Comparison of ENCODE assay signal across 9 cellular contexts in genomic region chr12:120688527-120689071, GRCh38. TPM values are rescaled to one million over a fixed set of nuclear protein-coding genes. Genes with fewer than 3 reads are reported as not detected.
DNase-seq lines count a peak whose midpoint lies in the region; ATAC-seq, FAIRE-seq and TF ChIP-seq lines count a peak whose summit lies in the region.
"Had no signal": no experiment of that assay in that cellular context is flagged by ENCODE, and none has a peak within 500 bp of the region (broad histone marks: within the 10 kb centered on the region; RNA-seq: fewer than 3 reads in every experiment).

No MANE protein-coding gene starts in this region.

- POLR2A ChIA-PET in HepG2 (lab: Yijun Ruan, JAX) = no interaction called here

- no peak for FAIRE-seq in HepG2 (lab: Jason Lieb, UNC)

- H3K27ac ChIP-seq in adrenal gland (peak overlapping the region in 3 of 5 donors; percentile 82 to 94 (median 93)), HepG2 (ENCODE audit: extremely low read length, insufficient read depth, low read length) (peak overlapping the region; percentile 94), tibial nerve (peak overlapping the region in 3 of 4 donors; percentile 88 to 95 (median 93))

- DNase-seq in CD1c-positive myeloid dendritic cell (ENCODE audit: extremely low spot score) (peak; percentile 63), KBM-7 (peak; percentile 56), adrenal gland (peak in 3 of 7 donors; percentile 53 to 60 (median 54)), HepG2 (ENCODE audit: low spot score) (no peak), tibial nerve (ENCODE audit: low spot score in 2 of 2) (no peak), GM13977 (ENCODE audit: low spot score) (no peak)
- DNase-seq in stimulated activated CD4-positive, alpha-beta T cell treated with anti-CD3 and anti-CD28 coated beads, Interleukin-2, amount 100 ng/mL, for 24 hours = no peak

- in situ Hi-C loops in KBM-7 (cut with MboI; ENCODE audit: low pct_unique_long_range_greater_than_20kb, low sequenced_read_pairs) (no loop called here), HepG2 (cut with HindIII; ENCODE audit: extremely low pct_ligation_motif_present, low pct_unique_long_range_greater_than_20kb) (no loop called here), GM13977 (cut with MboI; ENCODE audit: low pct_unique_long_range_greater_than_20kb, low sequenced_read_pairs, unreplicated experiment) (no loop called here)

- H3K9me3 ChIP-seq in adrenal gland (replicated peaks in 1 of 3) (no peaks in the 10 kb centered on the region), HepG2 (ENCODE audit: low read length) (no peaks in the 10 kb centered on the region), tibial nerve (no peaks in the 10 kb centered on the region)

- no TSS peak for BruUV-seq in HepG2 (replicated peaks; lab: Mats Ljungman, UMichigan)

- peaks cover 50 to 68% of the 10 kb centered on the region in 2 donors for H3K4me1 ChIP-seq in adrenal gland (replicated peaks in 1 of 2)
- peaks cover 68% of the 10 kb centered on the region for H3K4me1 ChIP-seq in HepG2 (ENCODE audit: insufficient read depth, low read length)
- peaks cover 0 to 54% (median 40%) of the 10 kb centered on the region in 4 donors for H3K4me1 ChIP-seq in tibial nerve

- H4K20me1 ChIP-seq in HepG2 (ENCODE audit: insufficient read depth, low read length) = peaks cover 34% of the 10 kb centered on the region

- intact Hi-C loops in adrenal gland (cut with DNase I) (no loop called here), HepG2 (cut with micrococcal nuclease; ENCODE audit: unreplicated experiment) (loop anchor here (2.0 to 5.0 kb wide), 3 partner anchors 26 to 1389 kb away; partner anchors contain the start of gene MLXIP)

- H3K4me3 ChIP-seq in adrenal gland (peak overlapping the region in 3 of 4 donors; percentile 49 to 92 (median 64)), HepG2 (replicated peaks in 1 of 3; ENCODE audit: insufficient read depth in 1 of 3, low read depth in 2 of 3, low read length in 3 of 3) (peak overlapping the region; percentile 83 to 91 (median 86)), tibial nerve (peak overlapping the region; percentile 78 to 96 (median 88))

- no peak for TF ChIP-seq EP300 in HepG2 (IDR thresholded peaks at IDR 0.05; ENCODE audit: low read depth in 2 of 2, low read length in 2 of 2)
- no peak for TF ChIP-seq EP300 in HepG2 (CRISPR knock-in tag; IDR thresholded peaks at IDR 0.05; ENCODE audit: borderline replicate concordance)
- no peak for TF ChIP-seq EP300 in tibial nerve (IDR thresholded peaks at IDR 0.05)

- no peak for TF ChIP-seq RAD21 in HepG2 (CRISPR knock-in tag; IDR thresholded peaks at IDR 0.05)

- TF ChIP-seq CTCF in adrenal gland (IDR thresholded peaks at IDR 0.05) = no peak
- no peak for TF ChIP-seq CTCF in HepG2 (CRISPR knock-in tag; IDR thresholded peaks at IDR 0.05)
- no peak for TF ChIP-seq CTCF in tibial nerve (IDR thresholded peaks at IDR 0.05)
- no peak for TF ChIP-seq CTCF in GM13977 (IDR thresholded peaks at IDR 0.05; ENCODE audit: extremely low read depth, insufficient read depth, missing control alignments)

- peak overlapping the region; percentile 85 for H3K9ac ChIP-seq in HepG2 (ENCODE audit: insufficient read depth, low read depth, low read length)

- ATAC-seq in HepG2 (no peak), GM21723 (IDR thresholded peaks at IDR 0.05; ENCODE audit: unreplicated experiment) (no peak)

- CTCF ChIA-PET in HepG2 (lab: Yijun Ruan, JAX; ENCODE audit: low intra/inter-chr PET ratio, low total read pairs) = no interaction called here

- no peak overlapping the region for H2AFZ ChIP-seq in HepG2 (ENCODE audit: low read length)

- 3 to 11% (median 5%) methylated on average over 5 to 6 of the region's 6 CpGs for WGBS in adrenal gland, 4 donors
- WGBS in HepG2 (ENCODE audit: low lambda C conversion rate) = 3% methylated on average over 6 of the region's 6 CpGs
- 7 to 11% methylated on average over 6 of the region's 6 CpGs for WGBS in tibial nerve, 2 donors

- peak overlapping the region; percentile 86 for H3K4me2 ChIP-seq in HepG2 (ENCODE audit: low read depth, low read length)

- peak in 1 of 2 donors; percentile 10 for TF ChIP-seq POLR2A in adrenal gland (IDR thresholded peaks at IDR 0.05)
- no peak for TF ChIP-seq POLR2A in HepG2 (IDR thresholded peaks at IDR 0.05; ENCODE audit: insufficient read depth in 1 of 2, low read depth in 2 of 2, low read length in 2 of 2)
- no peak for TF ChIP-seq POLR2A in tibial nerve (IDR thresholded peaks at IDR 0.05)

- H3K36me3 ChIP-seq in adrenal gland (replicated peaks in 1 of 2) = peaks cover 0 to 1% of the 10 kb centered on the region in 2 donors
- peaks cover 0 to 5% of the 10 kb centered on the region in 2 experiments; a peak in 1 of 5 replicates for H3K36me3 ChIP-seq in HepG2 (replicated peaks in 1 of 2; ENCODE audit: control insufficient read depth in 1 of 2, insufficient read depth in 2 of 2, low read length in 2 of 2)
- peaks cover 0 to 5% (median 0%) of the 10 kb centered on the region in 3 donors for H3K36me3 ChIP-seq in tibial nerve

- H3K27me3 ChIP-seq in adrenal gland (no peaks in the 10 kb centered on the region), HepG2 (ENCODE audit: control insufficient read depth in 1 of 2, insufficient read depth in 2 of 2, low read length in 2 of 2) (no peaks in the 10 kb centered on the region), tibial nerve (no peaks in the 10 kb centered on the region)

- peaks cover 64% of the 10 kb centered on the region for H3K79me2 ChIP-seq in HepG2 (ENCODE audit: insufficient read depth, low read length)

RNA-seq across cellular contexts. Expression of gene MLEC, which starts 1.6 kb away (rescaled TPM):
- total RNA-seq in adrenal gland (100 to 1,000 TPM; 210 to 555 (median 303) TPM), HepG2 (2016; rRNA removed; fragmentation: Illumina TruSeq; extraction: Trizol) (95.5 and 156 TPM in 2 replicates), tibial nerve (10 to 100 TPM; 42.6 to 67.8 (median 58.6) TPM)
- polyA plus RNA-seq in adrenal gland (100 to 1,000 TPM in 1 of 3 donors, 10 to 100 TPM in 2; 68.3 to 286 (median 90.0) TPM), HepG2 (2011; rRNA removed) (35.3 and 49.8 TPM in 2 replicates)
- total RNA-seq in HepG2 (2016; cell fraction: cytosol; rRNA removed; fragmentation: Illumina TruSeq; extraction: Trizol; ENCODE audit: low read depth) = 31.1 and 43.3 TPM in 2 replicates
- total RNA-seq in HepG2 (2016; cell fraction: insoluble cytoplasmic fraction; rRNA removed; fragmentation: Illumina TruSeq; extraction: Trizol) = 92.5 and 153 TPM in 2 replicates
- 74.8 and 84.9 TPM in 2 replicates for total RNA-seq in HepG2 (2016; cell fraction: membrane; rRNA removed; fragmentation: Illumina TruSeq; extraction: Trizol)
- 133 and 164 TPM in 2 replicates for total RNA-seq in HepG2 (2016; cell fraction: nucleus; rRNA removed; fragmentation: Illumina TruSeq; extraction: Trizol)
- polyA plus RNA-seq in HepG2 (2011; cell fraction: cytosol; rRNA removed) = 26.8 and 37.8 TPM in 2 replicates
- 18.9 and 25.8 TPM in 2 replicates for polyA plus RNA-seq in HepG2 (2011; cell fraction: nucleus; rRNA removed)
- polyA plus RNA-seq in HepG2 (2012) = 53.8 and 55.5 TPM in 2 replicates
- 50.6 and 60.4 TPM in 2 replicates for polyA plus RNA-seq in HepG2 (2016; cell fraction: cytosol; fragmentation: Illumina TruSeq; extraction: Trizol; ENCODE audit: low read depth)
- polyA plus RNA-seq in HepG2 (2016; cell fraction: insoluble cytoplasmic fraction; fragmentation: Illumina TruSeq; extraction: Trizol; ENCODE audit: low read depth) = 79.3 and 82.1 TPM in 2 replicates
- 61.3 and 75.0 TPM in 2 replicates for polyA plus RNA-seq in HepG2 (2016; cell fraction: membrane; fragmentation: Illumina TruSeq; extraction: Trizol; ENCODE audit: low read depth)
- polyA plus RNA-seq in HepG2 (2016; cell fraction: nucleus; fragmentation: Illumina TruSeq; extraction: Trizol; ENCODE audit: insufficient read depth, low read depth) = 177 and 196 TPM in 2 replicates
- polyA minus RNA-seq in HepG2 (2011; rRNA and poly(A)+ RNA removed; ENCODE audit: low replicate concordance) = 39.9 and 58.9 TPM in 2 replicates
- polyA minus RNA-seq in HepG2 (2011; cell fraction: cytosol; rRNA and poly(A)+ RNA removed) = 37.0 and 60.4 TPM in 2 replicates
- 19.3 and 30.8 TPM in 2 replicates for polyA minus RNA-seq in HepG2 (2011; cell fraction: nucleus; rRNA and poly(A)+ RNA removed)

RNA-seq across cellular contexts. Expression of gene UNC119B, which starts 21.7 kb away (rescaled TPM):
- 10 to 100 TPM; 44.4 to 97.5 (median 70.0) TPM for total RNA-seq in adrenal gland
- polyA plus RNA-seq in adrenal gland = 10 to 100 TPM; 14.0 to 43.9 (median 17.9) TPM
- total RNA-seq in HepG2 (2016; rRNA removed; fragmentation: Illumina TruSeq; extraction: Trizol) = 19.6 and 30.7 TPM in 2 replicates
- 4.9 and 5.2 TPM in 2 replicates for total RNA-seq in HepG2 (2016; cell fraction: cytosol; rRNA removed; fragmentation: Illumina TruSeq; extraction: Trizol; ENCODE audit: low read depth)
- total RNA-seq in HepG2 (2016; cell fraction: insoluble cytoplasmic fraction; rRNA removed; fragmentation: Illumina TruSeq; extraction: Trizol) = 20.3 and 28.2 TPM in 2 replicates
- 13.5 and 13.6 TPM in 2 replicates for total RNA-seq in HepG2 (2016; cell fraction: membrane; rRNA removed; fragmentation: Illumina TruSeq; extraction: Trizol)
- 15.8 and 19.8 TPM in 2 replicates for total RNA-seq in HepG2 (2016; cell fraction: nucleus; rRNA removed; fragmentation: Illumina TruSeq; extraction: Trizol)
- polyA plus RNA-seq in HepG2 (2011; rRNA removed) = 18.6 and 19.7 TPM in 2 replicates
- 14.9 and 17.8 TPM in 2 replicates for polyA plus RNA-seq in HepG2 (2011; cell fraction: cytosol; rRNA removed)
- 19.3 and 19.7 TPM in 2 replicates for polyA plus RNA-seq in HepG2 (2011; cell fraction: nucleus; rRNA removed)
- polyA plus RNA-seq in HepG2 (2012) = 16.7 and 17.6 TPM in 2 replicates
- polyA plus RNA-seq in HepG2 (2016; cell fraction: cytosol; fragmentation: Illumina TruSeq; extraction: Trizol; ENCODE audit: low read depth) = 3.8 and 4.1 TPM in 2 replicates
- polyA plus RNA-seq in HepG2 (2016; cell fraction: insoluble cytoplasmic fraction; fragmentation: Illumina TruSeq; extraction: Trizol; ENCODE audit: low read depth) = 27.6 and 27.9 TPM in 2 replicates
- polyA plus RNA-seq in HepG2 (2016; cell fraction: membrane; fragmentation: Illumina TruSeq; extraction: Trizol; ENCODE audit: low read depth) = 9.0 TPM in 2 replicates
- polyA plus RNA-seq in HepG2 (2016; cell fraction: nucleus; fragmentation: Illumina TruSeq; extraction: Trizol; ENCODE audit: insufficient read depth, low read depth) = 25.6 and 26.1 TPM in 2 replicates
- polyA minus RNA-seq in HepG2 (2011; rRNA and poly(A)+ RNA removed; ENCODE audit: low replicate concordance) = 27.6 and 29.3 TPM in 2 replicates
- 14.1 and 15.8 TPM in 2 replicates for polyA minus RNA-seq in HepG2 (2011; cell fraction: cytosol; rRNA and poly(A)+ RNA removed)
- 11.6 and 11.8 TPM in 2 replicates for polyA minus RNA-seq in HepG2 (2011; cell fraction: nucleus; rRNA and poly(A)+ RNA removed)
- total RNA-seq in tibial nerve = 10 to 100 TPM; 20.4 to 27.1 (median 22.1) TPM

RNA-seq across cellular contexts. Expression of gene ACADS, which starts 37.0 kb away (rescaled TPM):
- total RNA-seq in adrenal gland (100 to 1,000 TPM in 4 of 8 donors, 10 to 100 TPM in 4; 54.9 to 179 (median 97.4) TPM), HepG2 (2016; rRNA removed; fragmentation: Illumina TruSeq; extraction: Trizol) (22.4 and 27.7 TPM in 2 replicates), tibial nerve (10 to 100 TPM; 24.7 to 53.4 (median 34.3) TPM)
- polyA plus RNA-seq in adrenal gland (10 to 100 TPM in 2 of 3 donors, 1 to 10 TPM in 1; 6.2 to 68.4 (median 53.9) TPM), HepG2 (2011; rRNA removed) (17.4 and 25.4 TPM in 2 replicates)
- 6.0 and 6.3 TPM in 2 replicates for total RNA-seq in HepG2 (2016; cell fraction: cytosol; rRNA removed; fragmentation: Illumina TruSeq; extraction: Trizol; ENCODE audit: low read depth)
- 23.1 and 29.1 TPM in 2 replicates for total RNA-seq in HepG2 (2016; cell fraction: insoluble cytoplasmic fraction; rRNA removed; fragmentation: Illumina TruSeq; extraction: Trizol)
- 9.4 and 9.6 TPM in 2 replicates for total RNA-seq in HepG2 (2016; cell fraction: membrane; rRNA removed; fragmentation: Illumina TruSeq; extraction: Trizol)
- 15.4 and 17.9 TPM in 2 replicates for total RNA-seq in HepG2 (2016; cell fraction: nucleus; rRNA removed; fragmentation: Illumina TruSeq; extraction: Trizol)
- polyA plus RNA-seq in HepG2 (2011; cell fraction: cytosol; rRNA removed) = 18.0 and 24.2 TPM in 2 replicates
- 56.5 and 57.9 TPM in 2 replicates for polyA plus RNA-seq in HepG2 (2011; cell fraction: nucleus; rRNA removed)
- 16.1 and 18.5 TPM in 2 replicates for polyA plus RNA-seq in HepG2 (2012)
- polyA plus RNA-seq in HepG2 (2016; cell fraction: cytosol; fragmentation: Illumina TruSeq; extraction: Trizol; ENCODE audit: low read depth) = 4.5 and 4.6 TPM in 2 replicates
- polyA plus RNA-seq in HepG2 (2016; cell fraction: insoluble cytoplasmic fraction; fragmentation: Illumina TruSeq; extraction: Trizol; ENCODE audit: low read depth) = 17.0 and 22.0 TPM in 2 replicates
- polyA plus RNA-seq in HepG2 (2016; cell fraction: membrane; fragmentation: Illumina TruSeq; extraction: Trizol; ENCODE audit: low read depth) = 5.6 and 5.7 TPM in 2 replicates
- polyA plus RNA-seq in HepG2 (2016; cell fraction: nucleus; fragmentation: Illumina TruSeq; extraction: Trizol; ENCODE audit: insufficient read depth, low read depth) = 30.9 and 31.9 TPM in 2 replicates
- 6.9 and 23.2 TPM in 2 replicates for polyA minus RNA-seq in HepG2 (2011; rRNA and poly(A)+ RNA removed; ENCODE audit: low replicate concordance)
- polyA minus RNA-seq in HepG2 (2011; cell fraction: cytosol; rRNA and poly(A)+ RNA removed) = 15.2 and 16.1 TPM in 2 replicates
- polyA minus RNA-seq in HepG2 (2011; cell fraction: nucleus; rRNA and poly(A)+ RNA removed) = 9.3 and 10.6 TPM in 2 replicates

RNA-seq across cellular contexts. Expression of gene CABP1, which starts 48.2 kb away (rescaled TPM):
- total RNA-seq in adrenal gland (1 to 10 TPM in 6 of 8 donors, under 1 TPM in 1, not detected in 1; 0.42 to 3.9 (median 2.1) TPM), HepG2 (2016; rRNA removed; fragmentation: Illumina TruSeq; extraction: Trizol) (not detected in 2 replicates), tibial nerve (under 1 TPM in 2 of 4 donors, not detected in 2; 0.21 to 0.22 TPM)
- polyA plus RNA-seq in adrenal gland (1 to 10 TPM; 2.3 to 5.1 (median 2.9) TPM), HepG2 (2011; rRNA removed) (not detected in 2 replicates)
- not detected in 2 replicates for total RNA-seq in HepG2 (2016; cell fraction: cytosol; rRNA removed; fragmentation: Illumina TruSeq; extraction: Trizol; ENCODE audit: low read depth)
- not detected in 2 replicates for total RNA-seq in HepG2 (2016; cell fraction: insoluble cytoplasmic fraction; rRNA removed; fragmentation: Illumina TruSeq; extraction: Trizol)
- total RNA-seq in HepG2 (2016; cell fraction: membrane; rRNA removed; fragmentation: Illumina TruSeq; extraction: Trizol) = not detected in 2 replicates
- not detected in 2 replicates for total RNA-seq in HepG2 (2016; cell fraction: nucleus; rRNA removed; fragmentation: Illumina TruSeq; extraction: Trizol)
- 0.03 and 0.04 TPM in 2 replicates for polyA plus RNA-seq in HepG2 (2011; cell fraction: cytosol; rRNA removed)
- polyA plus RNA-seq in HepG2 (2011; cell fraction: nucleus; rRNA removed) = not detected in 2 replicates
- polyA plus RNA-seq in HepG2 (2012) = 0.07 TPM in 1 of 2 replicates, not detected in the other
- not detected in 2 replicates for polyA plus RNA-seq in HepG2 (2016; cell fraction: cytosol; fragmentation: Illumina TruSeq; extraction: Trizol; ENCODE audit: low read depth)
- not detected in 2 replicates for polyA plus RNA-seq in HepG2 (2016; cell fraction: insoluble cytoplasmic fraction; fragmentation: Illumina TruSeq; extraction: Trizol; ENCODE audit: low read depth)
- not detected in 2 replicates for polyA plus RNA-seq in HepG2 (2016; cell fraction: membrane; fragmentation: Illumina TruSeq; extraction: Trizol; ENCODE audit: low read depth)
- not detected in 2 replicates for polyA plus RNA-seq in HepG2 (2016; cell fraction: nucleus; fragmentation: Illumina TruSeq; extraction: Trizol; ENCODE audit: insufficient read depth, low read depth)
- polyA minus RNA-seq in HepG2 (2011; rRNA and poly(A)+ RNA removed; ENCODE audit: low replicate concordance) = 0.22 TPM in 1 of 2 replicates, not detected in the other
- polyA minus RNA-seq in HepG2 (2011; cell fraction: cytosol; rRNA and poly(A)+ RNA removed) = not detected in 2 replicates
- not detected in 2 replicates for polyA minus RNA-seq in HepG2 (2011; cell fraction: nucleus; rRNA and poly(A)+ RNA removed)
- total RNA-seq: NCI-H460 had no signal

Comparison
In these comparisons a context has a peak if more than half of its experiments do, and no peak if none do; other contexts are left out.
1. DNase-seq: peak in CD1c-positive myeloid dendritic cell (single experiment) and KBM-7 (single experiment); none in HepG2 (single experiment), tibial nerve (0 of 2), stimulated activated CD4-positive, alpha-beta T cell treated with anti-CD3 and anti-CD28 coated beads, Interleukin-2, amount 100 ng/mL, for 24 hours (0 of 2) and GM13977 (single experiment).
2. Peak in every context shown above with its lines, with median percentiles within 50 percentile points of each other: H3K27ac ChIP-seq and H3K4me3 ChIP-seq.